ENCODE assay signal across 14 cellular contexts in the genomic region with DNA sequence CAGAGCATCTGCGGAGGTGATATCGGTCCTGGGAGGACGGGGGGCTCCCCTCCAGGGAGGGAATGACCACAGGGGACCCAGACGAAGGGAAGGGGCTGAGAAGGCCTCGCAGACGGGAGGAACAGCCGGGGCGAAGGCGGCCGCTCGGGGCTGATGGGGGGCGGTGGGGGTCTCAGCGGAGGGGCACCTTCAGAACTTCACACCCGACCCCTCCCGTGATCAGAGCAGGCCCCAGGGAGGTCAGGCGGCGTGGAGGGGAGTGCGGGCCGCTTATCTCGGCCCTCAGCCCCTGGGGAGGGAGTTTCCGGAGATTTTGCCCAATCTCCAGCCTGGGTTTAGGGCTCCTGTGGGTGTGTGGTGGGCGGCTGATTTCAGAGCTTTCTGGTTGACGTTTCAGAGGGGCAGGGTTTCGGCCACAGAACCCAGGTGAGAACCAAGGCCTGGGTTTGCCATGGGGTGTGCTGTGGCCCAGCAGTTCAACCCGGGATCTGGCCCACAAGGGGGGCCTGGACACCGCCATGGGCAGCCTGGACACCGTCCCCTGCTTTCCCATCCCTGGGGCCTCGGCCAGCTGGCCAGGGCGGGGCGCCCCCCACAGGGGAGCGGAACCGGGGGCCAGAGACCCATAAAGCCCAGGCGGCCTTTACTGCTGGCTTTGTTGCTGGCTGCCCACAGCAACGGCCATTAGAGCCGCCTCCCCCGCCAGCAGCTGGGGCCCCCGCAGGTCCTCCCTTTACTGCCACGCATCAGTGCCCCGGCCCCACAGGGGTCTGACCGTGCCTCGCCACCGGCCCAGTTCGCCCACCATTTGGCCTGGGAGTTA. TPM values are rescaled to one million over a fixed set of nuclear protein-coding genes. Genes with fewer than 3 reads are reported as not detected.
A peak's percentile ranks its signal among the peaks of the same experiment; 100 is the strongest.
DNase-seq lines count a peak whose midpoint lies in the region; ATAC-seq and TF ChIP-seq lines count a peak whose summit lies in the region.
"Had no signal": no experiment of that assay in that cellular context is flagged by ENCODE, and none has a peak within 500 bp of the region (broad histone marks: within the 10 kb centered on the region; RNA-seq: fewer than 3 reads in every experiment).

No MANE protein-coding gene starts in this region.

- DNase-seq in retina (peak; percentile 77), lower leg skin (ENCODE audit: low spot score in 2 of 2) (no peak), upper lobe of right lung (no peak), esophagus squamous epithelium (lab: John Stamatoyannopoulos, UW) (no peak)
- DNase-seq: Calu3, caudate nucleus, NCI-H187 treated with DMSO at 0.1 percent for 48 hours, WERI-Rb-1 had no signal

- TF ChIP-seq CTCF in lower leg skin (IDR thresholded peaks at IDR 0.05) (no peak), upper lobe of right lung (IDR thresholded peaks at IDR 0.05) (no peak), esophagus squamous epithelium (IDR thresholded peaks at IDR 0.05) (no peak)

- intact Hi-C loops in lower leg skin (cut with DNase I; ENCODE audit: low total_unique reads) (no loop called here), upper lobe of right lung (cut with DNase I) (no loop called here), esophagus squamous epithelium (cut with DNase I) (no loop called here)

- TF ChIP-seq POLR2A in lower leg skin (IDR thresholded peaks at IDR 0.05) (no peak), esophagus squamous epithelium (IDR thresholded peaks at IDR 0.05) (no peak)

- H3K36me3 ChIP-seq in upper lobe of right lung (no peaks in the 10 kb centered on the region), esophagus squamous epithelium (no peaks in the 10 kb centered on the region)

- H3K4me3 Mint-ChIP-seq in activated T-helper 17 cell treated with anti-CD3 and anti-CD28 coated beads, Interleukin-2, amount 50 U/mL, for 72 hours = no peak overlapping the region

- no peak overlapping the region for H3K27ac Mint-ChIP-seq in activated T-helper 17 cell treated with anti-CD3 and anti-CD28 coated beads, Interleukin-2, amount 50 U/mL, for 72 hours

- H3K4me3 ChIP-seq in lower leg skin (ENCODE audit: low read depth, poor library complexity, severe bottlenecking) (no peak overlapping the region), upper lobe of right lung (no peak overlapping the region), esophagus squamous epithelium (no peak overlapping the region)

- H3K27me3 ChIP-seq in upper lobe of right lung (no peaks in the 10 kb centered on the region), esophagus squamous epithelium (no peaks in the 10 kb centered on the region)

- peaks cover 5% of the 10 kb centered on the region for H3K4me1 Mint-ChIP-seq in activated T-helper 17 cell treated with anti-CD3 and anti-CD28 coated beads, Interleukin-2, amount 50 U/mL, for 72 hours

- 86 to 89% methylated on average over 32 to 42 of the region's 43 CpGs for WGBS in lower leg skin, 2 donors
- WGBS in esophagus squamous epithelium, 2 donors = 69 to 88% methylated on average over 17 to 25 of the region's 43 CpGs

- peaks cover 11% of the 10 kb centered on the region for H3K4me1 ChIP-seq in upper lobe of right lung
- H3K4me1 ChIP-seq in esophagus squamous epithelium = peaks cover 10 to 34% (median 11%) of the 10 kb centered on the region in 3 donors

- no peaks in the 10 kb centered on the region for H3K9me3 ChIP-seq in upper lobe of right lung
- H3K9me3 ChIP-seq in esophagus squamous epithelium = no peaks in the 10 kb centered on the region

- ATAC-seq in GM18502 (IDR thresholded peaks at IDR 0.05; ENCODE audit: poor library complexity, unreplicated experiment) (peak; percentile 42), HG02678 (IDR thresholded peaks at IDR 0.05; ENCODE audit: unreplicated experiment) (peak; percentile 40), upper lobe of right lung (no peak), HG02970 (IDR thresholded peaks at IDR 0.05; ENCODE audit: low FRiP score, unreplicated experiment) (no peak)
- ATAC-seq in activated T-helper 17 cell treated with anti-CD3 and anti-CD28 coated beads, Interleukin-2, amount 50 U/mL, for 72 hours (replicated peaks) = peak; percentile 13

- no peaks in the 10 kb centered on the region for H3K27me3 Mint-ChIP-seq in activated T-helper 17 cell treated with anti-CD3 and anti-CD28 coated beads, Interleukin-2, amount 50 U/mL, for 72 hours

- H3K36me3 Mint-ChIP-seq in activated T-helper 17 cell treated with anti-CD3 and anti-CD28 coated beads, Interleukin-2, amount 50 U/mL, for 72 hours (ENCODE audit: low read depth) = peaks cover 10% of the 10 kb centered on the region

- H3K27ac ChIP-seq in upper lobe of right lung = no peak overlapping the region
- H3K27ac ChIP-seq in esophagus squamous epithelium = no peak overlapping the region
- H3K27ac ChIP-seq: RWPE1, WERI-Rb-1 had no signal

- H3K9me3 Mint-ChIP-seq in activated T-helper 17 cell treated with anti-CD3 and anti-CD28 coated beads, Interleukin-2, amount 50 U/mL, for 72 hours = no peaks in the 10 kb centered on the region

RNA-seq across cellular contexts. Expression of a gene that starts 29.0 kb away (rescaled TPM):
- 10 to 100 TPM; 50.3 to 79.3 TPM for total RNA-seq in activated T-helper 17 cell treated with anti-CD3 and anti-CD28 coated beads, Interleukin-2, amount 50 U/mL, for 72 hours
- total RNA-seq in lower leg skin (1 to 10 TPM; 1.8 to 9.4 (median 5.6) TPM), upper lobe of right lung (16.1 TPM), esophagus squamous epithelium (1 to 10 TPM; 3.0 to 6.6 (median 4.7) TPM)

RNA-seq across cellular contexts. Expression of a gene that starts 29.3 kb away (rescaled TPM):
- total RNA-seq in activated T-helper 17 cell treated with anti-CD3 and anti-CD28 coated beads, Interleukin-2, amount 50 U/mL, for 72 hours = 10 to 100 TPM; 43.2 to 94.2 TPM
- total RNA-seq in lower leg skin (10 to 100 TPM; 29.0 to 66.9 (median 39.9) TPM), upper lobe of right lung (21.9 TPM), esophagus squamous epithelium (10 to 100 TPM; 28.2 to 70.1 (median 53.0) TPM)

RNA-seq across cellular contexts. Expression of a gene that starts 37.8 kb away (rescaled TPM):
- total RNA-seq in activated T-helper 17 cell treated with anti-CD3 and anti-CD28 coated beads, Interleukin-2, amount 50 U/mL, for 72 hours = 10 to 100 TPM; 17.5 to 53.1 TPM
- 1 to 10 TPM in 1 of 4 donors, under 1 TPM in 1, not detected in 2; 0.88 to 3.5 TPM for total RNA-seq in lower leg skin
- not detected for total RNA-seq in upper lobe of right lung
- under 1 TPM in 1 of 4 donors, not detected in 3; 0.45 TPM for total RNA-seq in esophagus squamous epithelium
- total RNA-seq: Calu3, HT-29 had no signal

RNA-seq across cellular contexts. Expression of a gene that starts 41.9 kb away (rescaled TPM):
- 10 to 100 TPM; 78.5 to 79.3 TPM for total RNA-seq in activated T-helper 17 cell treated with anti-CD3 and anti-CD28 coated beads, Interleukin-2, amount 50 U/mL, for 72 hours
- 10 to 100 TPM; 58.1 to 75.6 (median 65.8) TPM for total RNA-seq in lower leg skin
- total RNA-seq in upper lobe of right lung = 50.7 TPM
- total RNA-seq in esophagus squamous epithelium = 10 to 100 TPM; 42.9 to 83.7 (median 62.4) TPM

RNA-seq across cellular contexts. Expression of a gene that starts 45.3 kb away (rescaled TPM):
- under 1 TPM in 1 of 2 donors, not detected in 1; 0.21 TPM for total RNA-seq in activated T-helper 17 cell treated with anti-CD3 and anti-CD28 coated beads, Interleukin-2, amount 50 U/mL, for 72 hours
- not detected for total RNA-seq in lower leg skin
- total RNA-seq in upper lobe of right lung = not detected
- not detected for total RNA-seq in esophagus squamous epithelium
- total RNA-seq: Calu3, HT-29 had no signal

Comparison
In these comparisons a context has a peak if more than half of its experiments do, and no peak if none do; other contexts are left out.
1. ATAC-seq: peak in GM18502 (single experiment), HG02678 (single experiment) and activated T-helper 17 cell treated with anti-CD3 and anti-CD28 coated beads, Interleukin-2, amount 50 U/mL, for 72 hours (single experiment); none in upper lobe of right lung (single experiment) and HG02970 (single experiment).
2. RNA of a gene that starts 37.8 kb away (total RNA-seq): 17.5 to 53.1 TPM in activated T-helper 17 cell treated with anti-CD3 and anti-CD28 coated beads, Interleukin-2, amount 50 U/mL, for 72 hours; 0.88 to 3.5 TPM in lower leg skin, not detected in upper lobe of right lung (single experiment) and 0.45 TPM in esophagus squamous epithelium; every median in the first group is over 4 times any median in the second.